In the genomic region with DNA sequence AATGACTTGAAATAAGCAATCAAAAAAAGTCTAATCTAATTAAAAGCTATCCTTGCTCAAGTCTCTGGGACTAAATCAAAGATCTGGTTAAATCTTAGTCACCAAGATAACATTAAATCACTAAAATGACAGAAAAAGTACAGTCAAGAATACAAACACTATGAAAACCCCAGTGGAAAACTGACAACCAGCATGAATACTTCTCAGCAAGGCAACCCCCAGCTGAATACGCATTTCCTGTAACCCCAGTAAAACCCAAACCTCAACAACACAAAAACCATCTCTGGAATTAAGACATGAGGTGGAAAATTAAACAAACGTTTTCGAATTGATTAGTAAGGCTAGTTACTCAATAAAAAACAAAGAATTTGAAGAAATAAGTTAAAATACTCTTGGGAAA, we compare ENCODE assay signal across 1 cellular context.
TF ChIP-seq lines count a peak whose summit lies in the region.

No MANE protein-coding gene starts in this region.

TF ChIP-seq in H1, 55 proteins besides CTCF, POLR2A, EP300 and RAD21:
- TF ChIP-seq, protein P1, sequence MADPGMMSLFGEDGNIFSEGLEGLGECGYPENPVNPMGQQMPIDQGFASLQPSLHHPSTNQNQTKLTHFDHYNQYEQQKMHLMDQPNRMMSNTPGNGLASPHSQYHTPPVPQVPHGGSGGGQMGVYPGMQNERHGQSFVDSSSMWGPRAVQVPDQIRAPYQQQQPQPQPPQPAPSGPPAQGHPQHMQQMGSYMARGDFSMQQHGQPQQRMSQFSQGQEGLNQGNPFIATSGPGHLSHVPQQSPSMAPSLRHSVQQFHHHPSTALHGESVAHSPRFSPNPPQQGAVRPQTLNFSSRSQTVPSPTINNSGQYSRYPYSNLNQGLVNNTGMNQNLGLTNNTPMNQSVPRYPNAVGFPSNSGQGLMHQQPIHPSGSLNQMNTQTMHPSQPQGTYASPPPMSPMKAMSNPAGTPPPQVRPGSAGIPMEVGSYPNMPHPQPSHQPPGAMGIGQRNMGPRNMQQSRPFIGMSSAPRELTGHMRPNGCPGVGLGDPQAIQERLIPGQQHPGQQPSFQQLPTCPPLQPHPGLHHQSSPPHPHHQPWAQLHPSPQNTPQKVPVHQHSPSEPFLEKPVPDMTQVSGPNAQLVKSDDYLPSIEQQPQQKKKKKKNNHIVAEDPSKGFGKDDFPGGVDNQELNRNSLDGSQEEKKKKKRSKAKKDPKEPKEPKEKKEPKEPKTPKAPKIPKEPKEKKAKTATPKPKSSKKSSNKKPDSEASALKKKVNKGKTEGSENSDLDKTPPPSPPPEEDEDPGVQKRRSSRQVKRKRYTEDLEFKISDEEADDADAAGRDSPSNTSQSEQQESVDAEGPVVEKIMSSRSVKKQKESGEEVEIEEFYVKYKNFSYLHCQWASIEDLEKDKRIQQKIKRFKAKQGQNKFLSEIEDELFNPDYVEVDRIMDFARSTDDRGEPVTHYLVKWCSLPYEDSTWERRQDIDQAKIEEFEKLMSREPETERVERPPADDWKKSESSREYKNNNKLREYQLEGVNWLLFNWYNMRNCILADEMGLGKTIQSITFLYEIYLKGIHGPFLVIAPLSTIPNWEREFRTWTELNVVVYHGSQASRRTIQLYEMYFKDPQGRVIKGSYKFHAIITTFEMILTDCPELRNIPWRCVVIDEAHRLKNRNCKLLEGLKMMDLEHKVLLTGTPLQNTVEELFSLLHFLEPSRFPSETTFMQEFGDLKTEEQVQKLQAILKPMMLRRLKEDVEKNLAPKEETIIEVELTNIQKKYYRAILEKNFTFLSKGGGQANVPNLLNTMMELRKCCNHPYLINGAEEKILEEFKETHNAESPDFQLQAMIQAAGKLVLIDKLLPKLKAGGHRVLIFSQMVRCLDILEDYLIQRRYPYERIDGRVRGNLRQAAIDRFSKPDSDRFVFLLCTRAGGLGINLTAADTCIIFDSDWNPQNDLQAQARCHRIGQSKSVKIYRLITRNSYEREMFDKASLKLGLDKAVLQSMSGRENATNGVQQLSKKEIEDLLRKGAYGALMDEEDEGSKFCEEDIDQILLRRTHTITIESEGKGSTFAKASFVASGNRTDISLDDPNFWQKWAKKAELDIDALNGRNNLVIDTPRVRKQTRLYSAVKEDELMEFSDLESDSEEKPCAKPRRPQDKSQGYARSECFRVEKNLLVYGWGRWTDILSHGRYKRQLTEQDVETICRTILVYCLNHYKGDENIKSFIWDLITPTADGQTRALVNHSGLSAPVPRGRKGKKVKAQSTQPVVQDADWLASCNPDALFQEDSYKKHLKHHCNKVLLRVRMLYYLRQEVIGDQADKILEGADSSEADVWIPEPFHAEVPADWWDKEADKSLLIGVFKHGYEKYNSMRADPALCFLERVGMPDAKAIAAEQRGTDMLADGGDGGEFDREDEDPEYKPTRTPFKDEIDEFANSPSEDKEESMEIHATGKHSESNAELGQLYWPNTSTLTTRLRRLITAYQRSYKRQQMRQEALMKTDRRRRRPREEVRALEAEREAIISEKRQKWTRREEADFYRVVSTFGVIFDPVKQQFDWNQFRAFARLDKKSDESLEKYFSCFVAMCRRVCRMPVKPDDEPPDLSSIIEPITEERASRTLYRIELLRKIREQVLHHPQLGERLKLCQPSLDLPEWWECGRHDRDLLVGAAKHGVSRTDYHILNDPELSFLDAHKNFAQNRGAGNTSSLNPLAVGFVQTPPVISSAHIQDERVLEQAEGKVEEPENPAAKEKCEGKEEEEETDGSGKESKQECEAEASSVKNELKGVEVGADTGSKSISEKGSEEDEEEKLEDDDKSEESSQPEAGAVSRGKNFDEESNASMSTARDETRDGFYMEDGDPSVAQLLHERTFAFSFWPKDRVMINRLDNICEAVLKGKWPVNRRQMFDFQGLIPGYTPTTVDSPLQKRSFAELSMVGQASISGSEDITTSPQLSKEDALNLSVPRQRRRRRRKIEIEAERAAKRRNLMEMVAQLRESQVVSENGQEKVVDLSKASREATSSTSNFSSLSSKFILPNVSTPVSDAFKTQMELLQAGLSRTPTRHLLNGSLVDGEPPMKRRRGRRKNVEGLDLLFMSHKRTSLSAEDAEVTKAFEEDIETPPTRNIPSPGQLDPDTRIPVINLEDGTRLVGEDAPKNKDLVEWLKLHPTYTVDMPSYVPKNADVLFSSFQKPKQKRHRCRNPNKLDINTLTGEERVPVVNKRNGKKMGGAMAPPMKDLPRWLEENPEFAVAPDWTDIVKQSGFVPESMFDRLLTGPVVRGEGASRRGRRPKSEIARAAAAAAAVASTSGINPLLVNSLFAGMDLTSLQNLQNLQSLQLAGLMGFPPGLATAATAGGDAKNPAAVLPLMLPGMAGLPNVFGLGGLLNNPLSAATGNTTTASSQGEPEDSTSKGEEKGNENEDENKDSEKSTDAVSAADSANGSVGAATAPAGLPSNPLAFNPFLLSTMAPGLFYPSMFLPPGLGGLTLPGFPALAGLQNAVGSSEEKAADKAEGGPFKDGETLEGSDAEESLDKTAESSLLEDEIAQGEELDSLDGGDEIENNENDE (IDR thresholded peaks at IDR 0.05; ENCODE audit: insufficient replicate concordance, low read length) = no peak
- TF ChIP-seq CHD2 (IDR thresholded peaks at IDR 0.05; ENCODE audit: low read length) (no peak), SUZ12 (IDR thresholded peaks at IDR 0.05; ENCODE audit: low read length) (no peak), FOSL1 (IDR thresholded peaks at IDR 0.05; ENCODE audit: insufficient read depth, low read depth, low read length) (no peak), RFX5 (IDR thresholded peaks at IDR 0.05; ENCODE audit: borderline replicate concordance, low read depth, low read length) (no peak), POU5F1 (IDR thresholded peaks at IDR 0.05; ENCODE audit: low read depth, low read length) (no peak), SP2 (IDR thresholded peaks at IDR 0.05; ENCODE audit: low read length) (no peak), KDM1A (IDR thresholded peaks at IDR 0.05; ENCODE audit: borderline replicate concordance, low read length) (no peak), JUN (IDR thresholded peaks at IDR 0.05; ENCODE audit: low read depth, low read length) (no peak)
- TF ChIP-seq, protein P2, sequence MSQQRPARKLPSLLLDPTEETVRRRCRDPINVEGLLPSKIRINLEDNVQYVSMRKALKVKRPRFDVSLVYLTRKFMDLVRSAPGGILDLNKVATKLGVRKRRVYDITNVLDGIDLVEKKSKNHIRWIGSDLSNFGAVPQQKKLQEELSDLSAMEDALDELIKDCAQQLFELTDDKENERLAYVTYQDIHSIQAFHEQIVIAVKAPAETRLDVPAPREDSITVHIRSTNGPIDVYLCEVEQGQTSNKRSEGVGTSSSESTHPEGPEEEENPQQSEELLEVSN (IDR thresholded peaks at IDR 0.05) = no peak
- TF ChIP-seq, protein P3, sequence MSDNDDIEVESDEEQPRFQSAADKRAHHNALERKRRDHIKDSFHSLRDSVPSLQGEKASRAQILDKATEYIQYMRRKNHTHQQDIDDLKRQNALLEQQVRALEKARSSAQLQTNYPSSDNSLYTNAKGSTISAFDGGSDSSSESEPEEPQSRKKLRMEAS (IDR thresholded peaks at IDR 0.05) = no peak
